ENCODE assay signal across 8 cellular contexts in genomic region chr10:92880233-92880861, GRCh38. TPM values are rescaled to one million over a fixed set of nuclear protein-coding genes. Genes with fewer than 3 reads are reported as not detected.
DNase-seq lines count a peak whose midpoint lies in the region; ATAC-seq and TF ChIP-seq lines count a peak whose summit lies in the region.

No MANE protein-coding gene starts in this region.

- no peak overlapping the region for H3K27ac ChIP-seq in DND-41 (ENCODE audit: low read length)
- H3K27ac ChIP-seq in ovary = no peak overlapping the region

- H3K4me2 ChIP-seq in DND-41 (ENCODE audit: insufficient read depth, low read length) = no peak overlapping the region

- H4K20me1 ChIP-seq in DND-41 (ENCODE audit: insufficient read depth, low read length) = peaks cover 34% of the 10 kb centered on the region; the same call in 1 of the 2 replicates

- no peak for DNase-seq in DND-41
- DNase-seq in SHP77 treated with DMSO at 0.1 percent for 48 hours (lab: John Stamatoyannopoulos, UW) = peak; percentile 44
- DNase-seq in fibroblast of pulmonary artery (ENCODE audit: low read depth) = peak; percentile 84
- no peak for DNase-seq in ovary

- H3K27me3 ChIP-seq in DND-41 (ENCODE audit: insufficient read depth, low read length, poor library complexity) (no peaks in the 10 kb centered on the region), ovary (no peaks in the 10 kb centered on the region)

- TF ChIP-seq CTCF in DND-41 (IDR thresholded peaks at IDR 0.05; ENCODE audit: borderline replicate concordance, extremely low read depth, low read length, poor library complexity, severe bottlenecking) (peak; percentile 52), LNCAP (IDR thresholded peaks at IDR 0.05) (peak; percentile 62), fibroblast of pulmonary artery (IDR thresholded peaks at IDR 0.05; ENCODE audit: low read length, missing control alignments) (peak; percentile 50), ovary (IDR thresholded peaks at IDR 0.05) (peak; percentile 5 to 18 (median 14))

- H3K4me3 ChIP-seq in DND-41 (ENCODE audit: low read depth in 1 of 2, low read length in 2 of 2) (no peak overlapping the region), fibroblast of pulmonary artery (replicated peaks; ENCODE audit: low read depth, low read length) (no peak overlapping the region), ovary (no peak overlapping the region)

- ATAC-seq in DND-41 (ENCODE audit: insufficient read depth, low read depth) (peak; percentile 72; the same call in 2 of the 3 replicates), GM21515 (IDR thresholded peaks at IDR 0.05; ENCODE audit: unreplicated experiment) (no peak), HG02885 (IDR thresholded peaks at IDR 0.05; ENCODE audit: poor library complexity, unreplicated experiment) (no peak), HG03342 (IDR thresholded peaks at IDR 0.05; ENCODE audit: unreplicated experiment) (no peak)

- 25 to 31% (median 31%) methylated on average over 4 of the region's 4 CpGs for WGBS in ovary, 3 donors

- H3K4me1 ChIP-seq in DND-41 (ENCODE audit: insufficient read depth, low read length) (no peaks in the 10 kb centered on the region), ovary (ENCODE audit: insufficient read depth) (no peaks in the 10 kb centered on the region)

- TF ChIP-seq POLR2A in ovary (IDR thresholded peaks at IDR 0.05) = no peak

- intact Hi-C loops in ovary (cut with DNase I) = loop anchor here in 1 of 4 donors (10.0 kb wide), 3 partner anchors 356 to 474 kb away; no protein-coding TSS in a partner anchor

- no peak overlapping the region for H2AFZ ChIP-seq in DND-41 (ENCODE audit: low read depth, low read length)

- H3K36me3 ChIP-seq in DND-41 (ENCODE audit: insufficient read depth, low read length) (no peaks in the 10 kb centered on the region), ovary (no peaks in the 10 kb centered on the region)

- H3K9ac ChIP-seq in DND-41 (ENCODE audit: low read depth, low read length) = no peak overlapping the region

- peaks cover 67% of the 10 kb centered on the region for H3K79me2 ChIP-seq in DND-41 (ENCODE audit: insufficient read depth, low read length)

- H3K9me3 ChIP-seq in DND-41 (ENCODE audit: insufficient read depth, low read length, severe bottlenecking) (no peaks in the 10 kb centered on the region), ovary (no peaks in the 10 kb centered on the region)

- TF ChIP-seq EP300 in ovary (IDR thresholded peaks at IDR 0.05) = no peak

RNA-seq across cellular contexts. Expression of gene EXOC6, which starts 32.0 kb away (rescaled TPM):
- total RNA-seq in ovary = 10 to 100 TPM in 3 of 7 donors, 1 to 10 TPM in 4; 7.2 to 12.8 (median 9.7) TPM
- polyA plus RNA-seq in ovary = 10 to 100 TPM in 1 of 2 donors, 1 to 10 TPM in 1; 6.2 to 10.7 TPM

Comparison
In these comparisons a context has a peak if more than half of its experiments do, and no peak if none do; other contexts are left out.
1. DNase-seq: peak in SHP77 treated with DMSO at 0.1 percent for 48 hours (single experiment) and fibroblast of pulmonary artery (single experiment); none in DND-41 (single experiment) and ovary (0 of 5).
2. Peak in every context shown above with its lines, with median percentiles within 50 percentile points of each other: CTCF ChIP-seq.